In genomic region chr7:81604075-81604807, GRCh38 we compare ENCODE assay signal across 1 cellular context.
TF ChIP-seq lines count a peak whose summit lies in the region.

No MANE protein-coding gene starts in this region.

TF ChIP-seq in HepG2, 621 proteins besides CTCF, POLR2A, EP300 and RAD21 (continued from another document):
- TF ChIP-seq ATF2 (CRISPR knock-in tag; IDR thresholded peaks at IDR 0.05) = no peak
